ENCODE assay signal across 1 cellular context in the genomic region with DNA sequence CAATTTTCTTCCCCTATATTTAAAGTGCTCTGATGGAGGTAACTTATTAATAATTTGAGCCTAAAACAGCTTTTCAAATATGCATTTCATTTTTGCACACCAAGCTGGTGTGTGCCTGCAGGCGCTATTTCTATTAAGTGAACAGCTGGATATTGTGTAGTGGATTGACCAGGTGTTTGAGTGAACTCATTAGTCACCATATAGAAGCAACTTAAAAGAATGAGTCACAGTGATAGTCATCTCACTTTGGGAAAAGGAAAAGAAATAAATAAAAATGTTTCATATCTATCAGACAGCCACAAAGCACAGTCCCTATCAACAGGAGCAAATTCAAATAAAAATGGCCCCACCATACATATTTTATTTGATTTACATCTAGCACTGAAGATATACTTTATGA.
TF ChIP-seq lines count a peak whose summit lies in the region.

No MANE protein-coding gene starts in this region.

TF ChIP-seq in K562, 482 proteins besides CTCF, POLR2A, EP300 and RAD21:
- TF ChIP-seq, protein P1, sequence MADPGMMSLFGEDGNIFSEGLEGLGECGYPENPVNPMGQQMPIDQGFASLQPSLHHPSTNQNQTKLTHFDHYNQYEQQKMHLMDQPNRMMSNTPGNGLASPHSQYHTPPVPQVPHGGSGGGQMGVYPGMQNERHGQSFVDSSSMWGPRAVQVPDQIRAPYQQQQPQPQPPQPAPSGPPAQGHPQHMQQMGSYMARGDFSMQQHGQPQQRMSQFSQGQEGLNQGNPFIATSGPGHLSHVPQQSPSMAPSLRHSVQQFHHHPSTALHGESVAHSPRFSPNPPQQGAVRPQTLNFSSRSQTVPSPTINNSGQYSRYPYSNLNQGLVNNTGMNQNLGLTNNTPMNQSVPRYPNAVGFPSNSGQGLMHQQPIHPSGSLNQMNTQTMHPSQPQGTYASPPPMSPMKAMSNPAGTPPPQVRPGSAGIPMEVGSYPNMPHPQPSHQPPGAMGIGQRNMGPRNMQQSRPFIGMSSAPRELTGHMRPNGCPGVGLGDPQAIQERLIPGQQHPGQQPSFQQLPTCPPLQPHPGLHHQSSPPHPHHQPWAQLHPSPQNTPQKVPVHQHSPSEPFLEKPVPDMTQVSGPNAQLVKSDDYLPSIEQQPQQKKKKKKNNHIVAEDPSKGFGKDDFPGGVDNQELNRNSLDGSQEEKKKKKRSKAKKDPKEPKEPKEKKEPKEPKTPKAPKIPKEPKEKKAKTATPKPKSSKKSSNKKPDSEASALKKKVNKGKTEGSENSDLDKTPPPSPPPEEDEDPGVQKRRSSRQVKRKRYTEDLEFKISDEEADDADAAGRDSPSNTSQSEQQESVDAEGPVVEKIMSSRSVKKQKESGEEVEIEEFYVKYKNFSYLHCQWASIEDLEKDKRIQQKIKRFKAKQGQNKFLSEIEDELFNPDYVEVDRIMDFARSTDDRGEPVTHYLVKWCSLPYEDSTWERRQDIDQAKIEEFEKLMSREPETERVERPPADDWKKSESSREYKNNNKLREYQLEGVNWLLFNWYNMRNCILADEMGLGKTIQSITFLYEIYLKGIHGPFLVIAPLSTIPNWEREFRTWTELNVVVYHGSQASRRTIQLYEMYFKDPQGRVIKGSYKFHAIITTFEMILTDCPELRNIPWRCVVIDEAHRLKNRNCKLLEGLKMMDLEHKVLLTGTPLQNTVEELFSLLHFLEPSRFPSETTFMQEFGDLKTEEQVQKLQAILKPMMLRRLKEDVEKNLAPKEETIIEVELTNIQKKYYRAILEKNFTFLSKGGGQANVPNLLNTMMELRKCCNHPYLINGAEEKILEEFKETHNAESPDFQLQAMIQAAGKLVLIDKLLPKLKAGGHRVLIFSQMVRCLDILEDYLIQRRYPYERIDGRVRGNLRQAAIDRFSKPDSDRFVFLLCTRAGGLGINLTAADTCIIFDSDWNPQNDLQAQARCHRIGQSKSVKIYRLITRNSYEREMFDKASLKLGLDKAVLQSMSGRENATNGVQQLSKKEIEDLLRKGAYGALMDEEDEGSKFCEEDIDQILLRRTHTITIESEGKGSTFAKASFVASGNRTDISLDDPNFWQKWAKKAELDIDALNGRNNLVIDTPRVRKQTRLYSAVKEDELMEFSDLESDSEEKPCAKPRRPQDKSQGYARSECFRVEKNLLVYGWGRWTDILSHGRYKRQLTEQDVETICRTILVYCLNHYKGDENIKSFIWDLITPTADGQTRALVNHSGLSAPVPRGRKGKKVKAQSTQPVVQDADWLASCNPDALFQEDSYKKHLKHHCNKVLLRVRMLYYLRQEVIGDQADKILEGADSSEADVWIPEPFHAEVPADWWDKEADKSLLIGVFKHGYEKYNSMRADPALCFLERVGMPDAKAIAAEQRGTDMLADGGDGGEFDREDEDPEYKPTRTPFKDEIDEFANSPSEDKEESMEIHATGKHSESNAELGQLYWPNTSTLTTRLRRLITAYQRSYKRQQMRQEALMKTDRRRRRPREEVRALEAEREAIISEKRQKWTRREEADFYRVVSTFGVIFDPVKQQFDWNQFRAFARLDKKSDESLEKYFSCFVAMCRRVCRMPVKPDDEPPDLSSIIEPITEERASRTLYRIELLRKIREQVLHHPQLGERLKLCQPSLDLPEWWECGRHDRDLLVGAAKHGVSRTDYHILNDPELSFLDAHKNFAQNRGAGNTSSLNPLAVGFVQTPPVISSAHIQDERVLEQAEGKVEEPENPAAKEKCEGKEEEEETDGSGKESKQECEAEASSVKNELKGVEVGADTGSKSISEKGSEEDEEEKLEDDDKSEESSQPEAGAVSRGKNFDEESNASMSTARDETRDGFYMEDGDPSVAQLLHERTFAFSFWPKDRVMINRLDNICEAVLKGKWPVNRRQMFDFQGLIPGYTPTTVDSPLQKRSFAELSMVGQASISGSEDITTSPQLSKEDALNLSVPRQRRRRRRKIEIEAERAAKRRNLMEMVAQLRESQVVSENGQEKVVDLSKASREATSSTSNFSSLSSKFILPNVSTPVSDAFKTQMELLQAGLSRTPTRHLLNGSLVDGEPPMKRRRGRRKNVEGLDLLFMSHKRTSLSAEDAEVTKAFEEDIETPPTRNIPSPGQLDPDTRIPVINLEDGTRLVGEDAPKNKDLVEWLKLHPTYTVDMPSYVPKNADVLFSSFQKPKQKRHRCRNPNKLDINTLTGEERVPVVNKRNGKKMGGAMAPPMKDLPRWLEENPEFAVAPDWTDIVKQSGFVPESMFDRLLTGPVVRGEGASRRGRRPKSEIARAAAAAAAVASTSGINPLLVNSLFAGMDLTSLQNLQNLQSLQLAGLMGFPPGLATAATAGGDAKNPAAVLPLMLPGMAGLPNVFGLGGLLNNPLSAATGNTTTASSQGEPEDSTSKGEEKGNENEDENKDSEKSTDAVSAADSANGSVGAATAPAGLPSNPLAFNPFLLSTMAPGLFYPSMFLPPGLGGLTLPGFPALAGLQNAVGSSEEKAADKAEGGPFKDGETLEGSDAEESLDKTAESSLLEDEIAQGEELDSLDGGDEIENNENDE (IDR thresholded peaks at IDR 0.05; ENCODE audit: low read depth, low read length) = no peak
- TF ChIP-seq STAG1 (CRISPR knock-in tag; IDR thresholded peaks at IDR 0.05; ENCODE audit: borderline replicate concordance) (no peak), HNRNPL (IDR thresholded peaks at IDR 0.05; ENCODE audit: low read depth, low read length) (no peak), HMGN3 (IDR thresholded peaks at IDR 0.05; ENCODE audit: borderline replicate concordance, extremely low read depth, insufficient read length, low read depth, low read length) (no peak), FOSL1 (tag; conservative IDR thresholded peaks at IDR 0.05) (peak; percentile 51), GABPB2 (CRISPR knock-in tag; conservative IDR thresholded peaks at IDR 0.05) (no peak)
